Comparison of ENCODE assay signal across 8 cellular contexts in genomic region chr6:32154514-32155161, GRCh38. TPM values are rescaled to one million over a fixed set of nuclear protein-coding genes. Genes with fewer than 3 reads are reported as not detected.
DNase-seq lines count a peak whose midpoint lies in the region; FAIRE-seq and TF ChIP-seq lines count a peak whose summit lies in the region.

No MANE protein-coding gene starts in this region.

- H3K9me2 ChIP-seq in neural cell (ENCODE audit: insufficient read depth, low read length), result no peaks in the 10 kb centered on the region

- TF ChIP-seq EP300 in neural cell (conservative IDR thresholded peaks at IDR 0.05; ENCODE audit: poor library complexity, severe bottlenecking), result no peak
- no peak for TF ChIP-seq EP300 in tibial nerve (IDR thresholded peaks at IDR 0.05)

- TF ChIP-seq CTCF in fibroblast of pulmonary artery (IDR thresholded peaks at IDR 0.05; ENCODE audit: low read length, missing control alignments) (peak; percentile 52), neural cell (IDR thresholded peaks at IDR 0.05; ENCODE audit: poor library complexity, severe bottlenecking) (peak; percentile 79), tibial nerve (IDR thresholded peaks at IDR 0.05) (peak; percentile 33 to 80 (median 58))

- peak overlapping the region; percentile 82 for H3K4me2 ChIP-seq in neural cell (ENCODE audit: low read length)

- H3K27me3 ChIP-seq in neural cell (ENCODE audit: insufficient read depth, low read depth, low read length) (peaks cover 28% of the 10 kb centered on the region), tibial nerve (no peaks in the 10 kb centered on the region)

- peak overlapping the region; percentile 75 for H2AFZ ChIP-seq in neural cell (ENCODE audit: low read depth, low read length)

- WGBS in tibial nerve, 2 donors, result 2 to 4% methylated on average over 24 to 29 of the region's 34 CpGs

- H3K27ac ChIP-seq in neural cell (ENCODE audit: low read length), result peak overlapping the region; percentile 93
- peak overlapping the region; percentile 87 to 97 (median 92) for H3K27ac ChIP-seq in tibial nerve

- peaks cover 9% of the 10 kb centered on the region for H3K79me2 ChIP-seq in neural cell (replicated peaks; ENCODE audit: insufficient read depth, low read length)

- TF ChIP-seq RAD21 in neural cell (conservative IDR thresholded peaks at IDR 0.05), result peak; percentile 75

- H3K36me3 ChIP-seq in neural cell (ENCODE audit: insufficient read depth, low read length), result no peaks in the 10 kb centered on the region
- H3K36me3 ChIP-seq in tibial nerve, result peaks cover 0 to 37% (median 0%) of the 10 kb centered on the region in 3 donors

- H3K4me1 ChIP-seq in tibial nerve, result peaks cover 4 to 63% (median 27%) of the 10 kb centered on the region in 4 donors

- TF ChIP-seq POLR2A in tibial nerve (IDR thresholded peaks at IDR 0.05), result no peak

- DNase-seq in NCI-H2107 (lab: John Stamatoyannopoulos, UW) (peak; percentile 3), NCI-H2107 treated with DMSO at 0.1 percent for 48 hours (lab: John Stamatoyannopoulos, UW; ENCODE audit: unreplicated experiment) (no peak), HuH-7.5 (ENCODE audit: low spot score) (peak; percentile 72), RCC 7860 (ENCODE audit: low spot score) (peak; percentile 25), fibroblast of pulmonary artery (ENCODE audit: low read depth) (peak; percentile 72), tibial nerve (ENCODE audit: low spot score in 2 of 2) (peak in 1 of 2 donors; percentile 47)
- peak; percentile 40 for DNase-seq in activated T-helper 9 cell treated with anti-CD3 and anti-CD28 coated beads, Interleukin-2, amount 50 U/mL, for 16 hours (ENCODE audit: low read depth)

- no peaks in the 10 kb centered on the region for H3K9me3 ChIP-seq in neural cell (ENCODE audit: low read length)
- no peaks in the 10 kb centered on the region for H3K9me3 ChIP-seq in tibial nerve

- H3K4me3 ChIP-seq in fibroblast of pulmonary artery (replicated peaks; ENCODE audit: low read depth, low read length) (peak overlapping the region; percentile 96), neural cell (ENCODE audit: low read length) (peak overlapping the region; percentile 79), tibial nerve (peak overlapping the region; percentile 50 to 80 (median 73))

- no peaks in the 10 kb centered on the region for H4K20me1 ChIP-seq in neural cell (ENCODE audit: insufficient read depth)

- peak overlapping the region; percentile 86 for H3K9ac ChIP-seq in neural cell (ENCODE audit: low read length)

- no peaks in the 10 kb centered on the region for H3F3A ChIP-seq in neural cell (ENCODE audit: insufficient read depth, low read length, poor library complexity, severe bottlenecking)

- no peak for FAIRE-seq in RCC 7860 (lab: Jason Lieb, UNC)

TF ChIP-seq in neural cell, 6 proteins besides CTCF, POLR2A, EP300 and RAD21:
- TF ChIP-seq REST (IDR thresholded peaks at IDR 0.05; ENCODE audit: borderline replicate concordance) (no peak), POLR2AphosphoS5 (IDR thresholded peaks at IDR 0.05) (no peak), SMC3 (conservative IDR thresholded peaks at IDR 0.05; ENCODE audit: poor library complexity) (peak; percentile 85), TAF1 (IDR thresholded peaks at IDR 0.05; ENCODE audit: low read depth) (no peak), MXI1 (conservative IDR thresholded peaks at IDR 0.05; ENCODE audit: poor library complexity, severe bottlenecking) (peak; percentile 61)

RNA-seq across cellular contexts. Expression of gene PPT2, which starts 0.7 kb away (rescaled TPM):
- 53.5 and 330 TPM in 2 replicates for polyA plus RNA-seq in neural cell
- 28.9 and 29.7 TPM in 2 replicates for polyA minus RNA-seq in neural cell
- 10 to 100 TPM; 33.0 to 75.2 (median 40.1) TPM for total RNA-seq in tibial nerve

RNA-seq across cellular contexts. Expression of gene PRRT1, which starts 2.9 kb away (rescaled TPM):
- 0.22 TPM in 1 of 2 replicates, not detected in the other for polyA plus RNA-seq in neural cell
- 0.35 and 0.73 TPM in 2 replicates for polyA minus RNA-seq in neural cell
- total RNA-seq in tibial nerve, result 1 to 10 TPM in 2 of 4 donors, under 1 TPM in 2; 0.21 to 2.7 (median 1.7) TPM

RNA-seq across cellular contexts. Expression of gene EGFL8, which starts 9.8 kb away (rescaled TPM):
- 22.1 and 22.4 TPM in 2 replicates for polyA plus RNA-seq in neural cell
- polyA minus RNA-seq in neural cell, result 2.2 and 2.5 TPM in 2 replicates
- 100 to 1,000 TPM; 108 to 388 (median 270) TPM for total RNA-seq in tibial nerve

RNA-seq across cellular contexts. Expression of gene AGPAT1, which starts 21.2 kb away (rescaled TPM):
- 24.7 and 28.4 TPM in 2 replicates for polyA plus RNA-seq in neural cell
- 25.1 and 29.4 TPM in 2 replicates for polyA minus RNA-seq in neural cell
- 10 to 100 TPM; 45.3 to 52.2 (median 48.1) TPM for total RNA-seq in tibial nerve

RNA-seq across cellular contexts. Expression of gene RNF5, which starts 23.6 kb away (rescaled TPM):
- 342 and 369 TPM in 2 replicates for polyA plus RNA-seq in neural cell
- polyA minus RNA-seq in neural cell, result 130 and 154 TPM in 2 replicates
- total RNA-seq in tibial nerve, result 100 to 1,000 TPM in 2 of 4 donors, 10 to 100 TPM in 2; 74.5 to 117 (median 107) TPM
